8 cellular contexts compared by ENCODE assay signal in genomic region chr6:135128268-135128914, GRCh38. TPM values are rescaled to one million over a fixed set of nuclear protein-coding genes. Genes with fewer than 3 reads are reported as not detected.
DNase-seq lines count a peak whose midpoint lies in the region; ATAC-seq and TF ChIP-seq lines count a peak whose summit lies in the region.

No MANE protein-coding gene starts in this region.

- H3K36me3 ChIP-seq in CD8-positive, alpha-beta memory T cell (ENCODE audit: insufficient read depth, low read length) = no peaks in the 10 kb centered on the region
- H3K36me3 ChIP-seq in OCI-LY1 (ENCODE audit: insufficient read depth, low read length) = no peaks in the 10 kb centered on the region

- peak overlapping the region; percentile 52 for H3K9ac ChIP-seq in OCI-LY1 (ENCODE audit: low read length)

- H3K36me3 Mint-ChIP-seq in CD8-positive, alpha-beta memory T cell = peaks cover 0 to 6% (median 2%) of the 10 kb centered on the region in 3 donors

- peak; percentile 91 for ATAC-seq in GM21737 (IDR thresholded peaks at IDR 0.05; ENCODE audit: unreplicated experiment)

- no peaks in the 10 kb centered on the region for H3K27me3 Mint-ChIP-seq in CD8-positive, alpha-beta memory T cell

- no peak overlapping the region for H3K27ac ChIP-seq in CD8-positive, alpha-beta memory T cell (ENCODE audit: low read depth, low read length)
- H3K27ac ChIP-seq in OCI-LY1 (ENCODE audit: low read depth, low read length, poor library complexity, severe bottlenecking) = peak overlapping the region; percentile 78

- TF ChIP-seq CTCF in OCI-LY1 (IDR thresholded peaks at IDR 0.05; ENCODE audit: low read length) = no peak

- no peaks in the 10 kb centered on the region for H3K27me3 ChIP-seq in CD8-positive, alpha-beta memory T cell (ENCODE audit: insufficient read depth, low read length, poor library complexity, severe bottlenecking)
- H3K27me3 ChIP-seq in OCI-LY1 (ENCODE audit: insufficient read depth, low read length) = no peaks in the 10 kb centered on the region

- no peaks in the 10 kb centered on the region for H4K20me1 ChIP-seq in OCI-LY1 (ENCODE audit: insufficient read depth, low read length)

- no peaks in the 10 kb centered on the region for H3K9me3 ChIP-seq in CD8-positive, alpha-beta memory T cell (ENCODE audit: low read length)
- H3K9me3 ChIP-seq in OCI-LY1 (ENCODE audit: low read length) = no peaks in the 10 kb centered on the region

- H3K4me3 Mint-ChIP-seq in CD8-positive, alpha-beta memory T cell = peak overlapping the region in 6 of 7 donors; percentile 63 to 79 (median 66)

- H3K4me3 ChIP-seq in CD8-positive, alpha-beta memory T cell (ENCODE audit: low read length) = peak overlapping the region; percentile 29
- H3K4me3 ChIP-seq in OCI-LY1 (ENCODE audit: low read depth, low read length, poor library complexity, severe bottlenecking) = peak overlapping the region; percentile 14

- H3K4me2 ChIP-seq in OCI-LY1 (ENCODE audit: low read length) = peak overlapping the region; percentile 53

- peaks cover 21 to 36% (median 36%) of the 10 kb centered on the region in 3 donors for H3K4me1 Mint-ChIP-seq in CD8-positive, alpha-beta memory T cell

- no peaks in the 10 kb centered on the region for H3K9me2 ChIP-seq in OCI-LY1 (ENCODE audit: low read depth, low read length)

- POLR2A ChIA-PET in CD8-positive, alpha-beta memory T cell (lab: Charles Lee) = interaction anchor here (0.8 to 1.2 kb wide), 5 partner anchors 13 to 1162 kb away, joined by 3 to 8 read pairs (median 4); partner anchors contain the start of genes BCLAF1 and HBS1L

- no peaks in the 10 kb centered on the region for H3K9me3 Mint-ChIP-seq in CD8-positive, alpha-beta memory T cell

- peak overlapping the region; percentile 82 for H2AFZ ChIP-seq in OCI-LY1 (ENCODE audit: low read length)

- no peaks in the 10 kb centered on the region for H3F3A ChIP-seq in OCI-LY1 (ENCODE audit: insufficient read depth, low read length)

- peak; percentile 23 to 73 (median 59) for DNase-seq in CD8-positive, alpha-beta memory T cell
- DNase-seq in activated naive CD8-positive, alpha-beta T cell treated with anti-CD3 and anti-CD28 coated beads, Interleukin-2, amount 50 U/mL, for 16 hours (ENCODE audit: low read depth, low spot score) = peak; percentile 18
- peak; percentile 36 for DNase-seq in stimulated activated naive CD4-positive, alpha-beta T cell treated with Interleukin-2 at 50 U/mL for 16 hours (lab: John Stamatoyannopoulos, UW)
- no peak for DNase-seq in NCI-H1930 (lab: John Stamatoyannopoulos, UW)
- DNase-seq in germinal center (ENCODE audit: low spot score) = no peak
- DNase-seq in DMS 273 (lab: John Stamatoyannopoulos, UW; ENCODE audit: unreplicated experiment) = no peak

- CTCF ChIA-PET in CD8-positive, alpha-beta memory T cell (lab: Charles Lee) = interaction anchor here (1.0 to 1.7 kb wide), 4 partner anchors 9 to 26 kb away, joined by 3 to 7 read pairs (median 4); no protein-coding TSS in a partner anchor

- H3K79me2 ChIP-seq in OCI-LY1 (ENCODE audit: insufficient read depth, low read length) = no peaks in the 10 kb centered on the region

- peaks cover 26% of the 10 kb centered on the region for H3K4me1 ChIP-seq in CD8-positive, alpha-beta memory T cell (ENCODE audit: insufficient read depth, low read length)
- peaks cover 37% of the 10 kb centered on the region for H3K4me1 ChIP-seq in OCI-LY1 (ENCODE audit: insufficient read depth, low read length, severe bottlenecking)

- H3K27ac Mint-ChIP-seq in CD8-positive, alpha-beta memory T cell = peak overlapping the region; percentile 84 to 99 (median 94)

RNA-seq across cellular contexts. Expression of gene MYB, which starts 52.7 kb away (rescaled TPM):
- 10 to 100 TPM; 42.3 to 44.2 TPM for total RNA-seq in CD8-positive, alpha-beta memory T cell
- polyA plus RNA-seq in CD8-positive, alpha-beta memory T cell = 1.3 TPM

Comparison
In these comparisons a context has a peak if more than half of its experiments do, and no peak if none do; other contexts are left out.
1. DNase-seq: peak in CD8-positive, alpha-beta memory T cell (5 of 5), activated naive CD8-positive, alpha-beta T cell treated with anti-CD3 and anti-CD28 coated beads, Interleukin-2, amount 50 U/mL, for 16 hours (single experiment) and stimulated activated naive CD4-positive, alpha-beta T cell treated with Interleukin-2 at 50 U/mL for 16 hours (single experiment); none in NCI-H1930 (0 of 2), germinal center (single experiment) and DMS 273 (single experiment).